Comparison of ENCODE assay signal across 8 cellular contexts in genomic region chr14:92135269-92135668, GRCh38. TPM values are rescaled to one million over a fixed set of nuclear protein-coding genes. Genes with fewer than 3 reads are reported as not detected.
DNase-seq lines count a peak whose midpoint lies in the region; ATAC-seq, FAIRE-seq and TF ChIP-seq lines count a peak whose summit lies in the region.

No MANE protein-coding gene starts in this region.

- intact Hi-C loops in Right ventricle myocardium superior (cut with DNase I) (no loop called here), left ventricle myocardium superior (cut with micrococcal nuclease) (no loop called here)

- H3K27me3 Mint-ChIP-seq in immature natural killer cell (ENCODE audit: low read depth in 3 of 3), result peaks cover 0 to 1% (median 0%) of the 10 kb centered on the region in 3 donors
- H3K27me3 Mint-ChIP-seq in activated T-cell treated with anti-CD3 and anti-CD28 coated beads, Interleukin-2, amount 50 U/mL, for 72 hours (ENCODE audit: low read depth), result no peaks in the 10 kb centered on the region

- no peak for TF ChIP-seq EP300 in SK-N-SH (IDR thresholded peaks at IDR 0.05; ENCODE audit: borderline replicate concordance in 1 of 2, low read depth in 1 of 2, low read length in 1 of 2)

- FAIRE-seq in H54 (lab: Jason Lieb, UNC), result peak; percentile 81

- CTCF ChIA-PET in AG04450 (lab: Charles Lee), result interaction anchor here (0.5 to 3.5 kb wide), 17 partner anchors 9 to 649 kb away, joined by 3 to 28 read pairs (median 4); partner anchors contain the start of gene ATXN3
- CTCF ChIA-PET in SK-N-SH (lab: Yijun Ruan, JAX), result interaction anchor here (0.6 to 3.5 kb wide), 10 partner anchors 9 to 553 kb away, joined by 3 to 24 read pairs (median 4); partner anchors contain the start of genes ATXN3, CPSF2 and NDUFB1

- 92% methylated on average over 1 of the region's 1 CpG for WGBS in SK-N-SH (ENCODE audit: low lambda C conversion rate)

- H3K9me3 Mint-ChIP-seq in immature natural killer cell, result peaks cover 0 to 1% (median 0%) of the 10 kb centered on the region in 6 donors
- H3K9me3 Mint-ChIP-seq in activated T-cell treated with anti-CD3 and anti-CD28 coated beads, Interleukin-2, amount 50 U/mL, for 72 hours, result no peaks in the 10 kb centered on the region

- POLR2A ChIA-PET in AG04450 (lab: Yijun Ruan, JAX), result interaction anchor here (0.6 kb wide), 1 partner anchor 13 kb away, joined by 3 read pairs; the partner anchor contains the start of genes CPSF2 and NDUFB1
- POLR2A ChIA-PET in SK-N-SH (lab: Yijun Ruan, JAX), result interaction anchor here (2.0 kb wide), 1 partner anchor 14 kb away, joined by 4 read pairs; the partner anchor contains the start of genes CPSF2 and NDUFB1

- H3K27ac ChIP-seq in AG04450 (ENCODE audit: low read depth, low read length), result no peak overlapping the region
- no peak overlapping the region for H3K27ac ChIP-seq in SK-N-SH (ENCODE audit: low read depth in 2 of 2, low read length in 1 of 2)

- H3K9me2 ChIP-seq in SK-N-SH, result no peaks in the 10 kb centered on the region

- TF ChIP-seq POLR2A in H54 (IDR thresholded peaks at IDR 0.05; ENCODE audit: low read depth, low read length), result no peak

- peak; percentile 60 for TF ChIP-seq RAD21 in SK-N-SH (IDR thresholded peaks at IDR 0.05; ENCODE audit: low read length)

- peaks cover 3 to 7% of the 10 kb centered on the region in 2 donors for H3K4me1 Mint-ChIP-seq in immature natural killer cell
- peaks cover 14% of the 10 kb centered on the region for H3K4me1 Mint-ChIP-seq in activated T-cell treated with anti-CD3 and anti-CD28 coated beads, Interleukin-2, amount 50 U/mL, for 72 hours (ENCODE audit: low read depth)

- H3K9me3 ChIP-seq in AG04450 (ENCODE audit: control insufficient read depth, insufficient read depth, low read length) (no peaks in the 10 kb centered on the region), SK-N-SH (no peaks in the 10 kb centered on the region)

- no peaks in the 10 kb centered on the region for H3K4me1 ChIP-seq in SK-N-SH (ENCODE audit: control insufficient read depth in 1 of 2, insufficient read depth in 2 of 2, low read depth in 1 of 2, low read length in 1 of 2)

- peaks cover 8% of the 10 kb centered on the region for H3F3A ChIP-seq in SK-N-SH (replicated peaks; ENCODE audit: insufficient read depth)

- no peak overlapping the region for H3K27ac Mint-ChIP-seq in immature natural killer cell
- no peak overlapping the region for H3K27ac Mint-ChIP-seq in activated T-cell treated with anti-CD3 and anti-CD28 coated beads, Interleukin-2, amount 50 U/mL, for 72 hours

- H3K36me3 Mint-ChIP-seq in immature natural killer cell, result peaks cover 28 to 34% (median 29%) of the 10 kb centered on the region in 3 donors
- peaks cover 3 to 15% of the 10 kb centered on the region in 2 donors for H3K36me3 Mint-ChIP-seq in activated T-cell treated with anti-CD3 and anti-CD28 coated beads, Interleukin-2, amount 50 U/mL, for 72 hours (ENCODE audit: insufficient read depth in 2 of 2)

- H3K79me2 ChIP-seq in SK-N-SH (ENCODE audit: insufficient read depth), result 0 out of 2 replicates have a peak, but pooled peaks cover 3% of the 10 kb centered on the region

- no peaks in the 10 kb centered on the region for H4K20me1 ChIP-seq in SK-N-SH (ENCODE audit: insufficient read depth)

- peak; percentile 67 for TF ChIP-seq CTCF in AG04450 (IDR thresholded peaks at IDR 0.05; ENCODE audit: low read depth, low read length)
- peak; percentile 78 for TF ChIP-seq CTCF in SK-N-SH (IDR thresholded peaks at IDR 0.05)

- no peak overlapping the region for H3K4me2 ChIP-seq in SK-N-SH

- H3K27me3 ChIP-seq in AG04450 (ENCODE audit: control insufficient read depth, insufficient read depth, low read length) (no peaks in the 10 kb centered on the region), SK-N-SH (ENCODE audit: insufficient read depth) (no peaks in the 10 kb centered on the region)

- no peak for DNase-seq in AG04450 (ENCODE audit: low read depth, low spot score)
- DNase-seq in H54 (ENCODE audit: insufficient read length, low spot score), result no peak
- DNase-seq in SK-N-SH, result peak; percentile 22
- peak in 2 of 3 donors; percentile 6 to 14 for DNase-seq in immature natural killer cell
- DNase-seq in activated T-cell treated with anti-CD3 and anti-CD28 coated beads, Interleukin-2, amount 50 U/mL, for 72 hours, result no peak
- DNase-seq in Right ventricle myocardium superior, result no peak
- no peak for DNase-seq in left ventricle myocardium superior

- no peak overlapping the region for H2AFZ ChIP-seq in SK-N-SH (ENCODE audit: low read depth)

- H3K9ac ChIP-seq in SK-N-SH, result no peak overlapping the region

- H3K36me3 ChIP-seq in SK-N-SH (replicated peaks in 1 of 2; ENCODE audit: control insufficient read depth in 1 of 2, insufficient read depth in 2 of 2, low read length in 1 of 2), result peaks cover 55 to 88% of the 10 kb centered on the region in 2 experiments

- no peak overlapping the region for H3K4me3 Mint-ChIP-seq in immature natural killer cell
- no peak overlapping the region for H3K4me3 Mint-ChIP-seq in activated T-cell treated with anti-CD3 and anti-CD28 coated beads, Interleukin-2, amount 50 U/mL, for 72 hours

- ATAC-seq in HG02981 (IDR thresholded peaks at IDR 0.05; ENCODE audit: unreplicated experiment) (no peak), Right ventricle myocardium superior (ENCODE audit: poor library complexity) (no peak), left ventricle myocardium superior (no peak)
- ATAC-seq in activated T-cell treated with anti-CD3 and anti-CD28 coated beads, Interleukin-2, amount 50 U/mL, for 72 hours (replicated peaks in 1 of 2), result no peak

- H3K4me3 ChIP-seq in AG04450 (ENCODE audit: low read depth, low read length), result no peak overlapping the region
- no peak overlapping the region for H3K4me3 ChIP-seq in SK-N-SH (ENCODE audit: low read depth in 2 of 2, low read length in 1 of 2)

TF ChIP-seq in SK-N-SH, 30 proteins besides CTCF, POLR2A, EP300 and RAD21:
- no peak for TF ChIP-seq REST (IDR thresholded peaks at IDR 0.05; ENCODE audit: low read depth, low read length)
- peak; percentile 30; the same call in 1 of the 2 replicates for TF ChIP-seq SMC3 (IDR thresholded peaks at IDR 0.05; ENCODE audit: low read depth, low read length)

RNA-seq across cellular contexts. Expression of gene CPSF2, which starts 13.5 kb away (rescaled TPM):
- polyA plus RNA-seq in AG04450 (2011; rRNA removed) (45.5 and 55.3 TPM in 2 replicates), SK-N-SH (2012; rRNA removed) (11.7 and 13.5 TPM in 2 replicates), immature natural killer cell (10 to 100 TPM; 19.2 to 38.2 (median 26.8) TPM)
- polyA minus RNA-seq in AG04450 (2011; rRNA and poly(A)+ RNA removed), result 38.3 and 50.0 TPM in 2 replicates
- 17.9 and 23.1 TPM in 2 replicates for polyA plus RNA-seq in SK-N-SH (2012; cell fraction: cytosol; rRNA removed)
- 5.7 and 12.0 TPM in 2 replicates for polyA plus RNA-seq in SK-N-SH (2012; cell fraction: nucleus; rRNA removed)
- total RNA-seq in activated T-cell treated with anti-CD3 and anti-CD28 coated beads, Interleukin-2, amount 50 U/mL, for 72 hours, result 10 to 100 TPM; 72.1 to 81.7 TPM
- total RNA-seq in Right ventricle myocardium superior (35.3 TPM), left ventricle myocardium superior (38.7 TPM)

RNA-seq across cellular contexts. Expression of gene NDUFB1, which starts 13.8 kb away (rescaled TPM):
- 345 and 448 TPM in 2 replicates for polyA plus RNA-seq in AG04450 (2011; rRNA removed)
- polyA minus RNA-seq in AG04450 (2011; rRNA and poly(A)+ RNA removed), result 46.0 and 54.4 TPM in 2 replicates
- 298 and 326 TPM in 2 replicates for polyA plus RNA-seq in SK-N-SH (2012; rRNA removed)
- 464 and 654 TPM in 2 replicates for polyA plus RNA-seq in SK-N-SH (2012; cell fraction: cytosol; rRNA removed)
- polyA plus RNA-seq in SK-N-SH (2012; cell fraction: nucleus; rRNA removed), result 99.5 and 105 TPM in 2 replicates
- polyA plus RNA-seq in immature natural killer cell, result 100 to 1,000 TPM; 248 to 492 (median 335) TPM
- total RNA-seq in activated T-cell treated with anti-CD3 and anti-CD28 coated beads, Interleukin-2, amount 50 U/mL, for 72 hours, result 10 to 100 TPM; 73.7 to 76.1 TPM
- total RNA-seq in Right ventricle myocardium superior, result 660 TPM
- total RNA-seq in left ventricle myocardium superior, result 648 TPM

RNA-seq across cellular contexts. Expression of gene ATXN3, which starts 28.9 kb away (rescaled TPM):
- 28.9 and 38.2 TPM in 2 replicates for polyA plus RNA-seq in AG04450 (2011; rRNA removed)
- 11.2 and 21.0 TPM in 2 replicates for polyA minus RNA-seq in AG04450 (2011; rRNA and poly(A)+ RNA removed)
- polyA plus RNA-seq in SK-N-SH (2012; rRNA removed), result 10.2 and 13.0 TPM in 2 replicates
- 16.7 and 20.0 TPM in 2 replicates for polyA plus RNA-seq in SK-N-SH (2012; cell fraction: cytosol; rRNA removed)
- 9.2 and 12.9 TPM in 2 replicates for polyA plus RNA-seq in SK-N-SH (2012; cell fraction: nucleus; rRNA removed)
- 10 to 100 TPM; 12.7 to 21.1 (median 20.3) TPM for polyA plus RNA-seq in immature natural killer cell
- total RNA-seq in activated T-cell treated with anti-CD3 and anti-CD28 coated beads, Interleukin-2, amount 50 U/mL, for 72 hours, result 10 to 100 TPM; 29.7 to 35.2 TPM
- total RNA-seq in Right ventricle myocardium superior, result 14.6 TPM
- 15.9 TPM for total RNA-seq in left ventricle myocardium superior

Comparison
In these comparisons a context has a peak if more than half of its experiments do, and no peak if none do; other contexts are left out.
1. DNase-seq: peak in SK-N-SH (single experiment) and immature natural killer cell (2 of 3); none in AG04450 (single experiment), H54 (single experiment), activated T-cell treated with anti-CD3 and anti-CD28 coated beads, Interleukin-2, amount 50 U/mL, for 72 hours (0 of 2), Right ventricle myocardium superior (single experiment) and left ventricle myocardium superior (single experiment).